In genomic region chr16:14071576-14072271, GRCh38 we compare ENCODE assay signal across 8 cellular contexts. TPM values are rescaled to one million over a fixed set of nuclear protein-coding genes. Genes with fewer than 3 reads are reported as not detected.
A peak's percentile ranks its signal among the peaks of the same experiment; 100 is the strongest.
DNase-seq lines count a peak whose midpoint lies in the region; ATAC-seq and TF ChIP-seq lines count a peak whose summit lies in the region.

No MANE protein-coding gene starts in this region.

- TF ChIP-seq CTCF in AG10803 (conservative IDR thresholded peaks at IDR 0.05; ENCODE audit: low read length) (no peak), astrocyte of the spinal cord (IDR thresholded peaks at IDR 0.05; ENCODE audit: low read depth, low read length) (no peak)

- in situ Hi-C loops in astrocyte of the spinal cord (cut with HindIII; ENCODE audit: low sequenced_read_pairs), result no loop called here

- no peaks in the 10 kb centered on the region for H3K36me3 ChIP-seq in stomach smooth muscle (ENCODE audit: control insufficient read depth in 2 of 2, insufficient read depth in 2 of 2, low read length in 2 of 2)

- no peaks in the 10 kb centered on the region for H3K27me3 ChIP-seq in stomach smooth muscle (ENCODE audit: control insufficient read depth in 1 of 2, insufficient read depth in 2 of 2, low read length in 2 of 2)

- peaks cover 11% of the 10 kb centered on the region for H3K4me1 ChIP-seq in stomach smooth muscle (ENCODE audit: control insufficient read depth, insufficient read depth, low read length)

- peak overlapping the region; percentile 84 to 85 for H3K9ac ChIP-seq in stomach smooth muscle (ENCODE audit: low read length in 2 of 2)

- ATAC-seq in GM18868 (IDR thresholded peaks at IDR 0.05; ENCODE audit: unreplicated experiment) (peak; percentile 23), left lobe of liver (peak; percentile 43)

- peak overlapping the region; percentile 75 for H3K4me3 ChIP-seq in AG10803 (ENCODE audit: low read length)
- peak overlapping the region; percentile 83 for H3K4me3 ChIP-seq in astrocyte of the spinal cord (ENCODE audit: low read depth, low read length)
- H3K4me3 ChIP-seq in stomach smooth muscle (ENCODE audit: low read length in 2 of 2), result peak overlapping the region; percentile 81 to 86

- H3K9me3 ChIP-seq in stomach smooth muscle (ENCODE audit: control insufficient read depth in 2 of 2, low read length in 2 of 2), result no peaks in the 10 kb centered on the region

- H3K27ac ChIP-seq in stomach smooth muscle (ENCODE audit: low read length), result peak overlapping the region; percentile 55

- no peak for DNase-seq in AG10803 (ENCODE audit: low read depth)
- peak; percentile 2 for DNase-seq in HT-29 (ENCODE audit: low spot score)
- no peak for DNase-seq in astrocyte of the spinal cord (ENCODE audit: low read depth, low spot score)
- DNase-seq in left lobe of liver (ENCODE audit: low spot score), result no peak
- DNase-seq in NCI-H187 (lab: John Stamatoyannopoulos, UW), result no peak
- DNase-seq in SIG-M5 treated with dmso at 0.1 percent for 504 hours (lab: John Stamatoyannopoulos, UW; ENCODE audit: unreplicated experiment), result no peak

RNA-seq across cellular contexts. Expression of gene MRTFB, which starts 0.6 kb away (rescaled TPM):
- 6.5 TPM in 2 replicates for total RNA-seq in HT-29 (2014; rRNA removed; shearing (Covaris generic))
- 18.5 TPM for total RNA-seq in left lobe of liver
